In genomic region chr16:84367750-84368320, GRCh38 we compare ENCODE assay signal across 13 cellular contexts. TPM values are rescaled to one million over a fixed set of nuclear protein-coding genes. Genes with fewer than 3 reads are reported as not detected.
A peak's percentile ranks its signal among the peaks of the same experiment; 100 is the strongest.
DNase-seq lines count a peak whose midpoint lies in the region; ATAC-seq and TF ChIP-seq lines count a peak whose summit lies in the region.
"Had no signal": no experiment of that assay in that cellular context is flagged by ENCODE, and none has a peak within 500 bp of the region (broad histone marks: within the 10 kb centered on the region; RNA-seq: fewer than 3 reads in every experiment).

No MANE protein-coding gene starts in this region.

- H3K27ac ChIP-seq in BLaER1 treated with 17β-estradiol and CSF1 and Interleukin-3, amounts not matched to agents 10 nM and 100 nM: no peak overlapping the region
- no peak overlapping the region for H3K27ac ChIP-seq in HUES6 (ENCODE audit: low read depth, low read length)
- H3K27ac ChIP-seq in ectodermal cell (ENCODE audit: insufficient read depth, low read depth, low read length, poor library complexity, severe bottlenecking): no peak overlapping the region
- H3K27ac ChIP-seq in WERI-Rb-1: no peak overlapping the region
- no peak overlapping the region for H3K27ac ChIP-seq in ovary

- no peaks in the 10 kb centered on the region; a peak in 1 of 22 replicates for H4K20me1 ChIP-seq in BLaER1 treated with 17β-estradiol and CSF1 and Interleukin-3, amounts not matched to agents 10 nM and 100 nM

- no peak for ATAC-seq in SK-N-SH treated with all-trans-retinoic acid at 6 μM for 48 hours

- H3K9ac ChIP-seq in BLaER1 treated with 17β-estradiol and CSF1 and Interleukin-3, amounts not matched to agents 10 nM and 100 nM: no peak overlapping the region
- peak overlapping the region; percentile 9 for H3K9ac ChIP-seq in HUES6 (ENCODE audit: low read length)
- H3K9ac ChIP-seq in mucosa of stomach (ENCODE audit: low read length): peak overlapping the region; percentile 81

- peaks cover 12 to 83% (median 47%) of the 10 kb centered on the region in 10 experiments for H3K4me1 ChIP-seq in BLaER1 treated with 17β-estradiol and CSF1 and Interleukin-3, amounts not matched to agents 10 nM and 100 nM
- H3K4me1 ChIP-seq in HUES6 (ENCODE audit: control insufficient read depth, insufficient read depth, low read length): peaks cover 20% of the 10 kb centered on the region
- peaks cover 33% of the 10 kb centered on the region for H3K4me1 ChIP-seq in ectodermal cell (ENCODE audit: control insufficient read depth, insufficient read depth, low read length)
- peaks cover 31% of the 10 kb centered on the region for H3K4me1 ChIP-seq in mucosa of stomach (ENCODE audit: control insufficient read depth, insufficient read depth, low read length)
- H3K4me1 ChIP-seq in ovary (ENCODE audit: insufficient read depth): no peaks in the 10 kb centered on the region

- WGBS in ectodermal cell, 2 experiments: 38 to 39% methylated on average over 27 of the region's 27 CpGs
- 21 to 28% (median 22%) methylated on average over 22 to 27 of the region's 27 CpGs for WGBS in ovary, 3 donors

- intact Hi-C loops in ovary (cut with DNase I): no loop called here

- H3K27me3 ChIP-seq in BLaER1 treated with 17β-estradiol and CSF1 and Interleukin-3, amounts not matched to agents 10 nM and 100 nM: peaks cover 26 to 42% (median 38%) of the 10 kb centered on the region in 11 experiments
- H3K27me3 ChIP-seq in HUES6 (ENCODE audit: control insufficient read depth, insufficient read depth, low read length) (peaks cover 50% of the 10 kb centered on the region), ectodermal cell (ENCODE audit: control insufficient read depth, insufficient read depth, low read length, poor library complexity, severe bottlenecking) (peaks cover 38% of the 10 kb centered on the region), mucosa of stomach (ENCODE audit: control insufficient read depth, insufficient read depth, low read length) (peaks cover 12% of the 10 kb centered on the region), WERI-Rb-1 (ENCODE audit: insufficient read depth, low read depth, severe bottlenecking) (no peaks in the 10 kb centered on the region), ovary (no peaks in the 10 kb centered on the region)

- DNase-seq in WERI-Rb-1 (no peak), NCI-H69 (lab: John Stamatoyannopoulos, UW) (no peak), ovary (no peak)
- DNase-seq: activated B cell treated with CpG ODN at 0.5 μM for 24 hours; stimulated activated naive CD4-positive, alpha-beta T cell had no signal

- no peaks in the 10 kb centered on the region for H3K9me3 ChIP-seq in BLaER1 treated with 17β-estradiol and CSF1 and Interleukin-3, amounts not matched to agents 10 nM and 100 nM (replicated peaks in 1 of 11)
- no peaks in the 10 kb centered on the region for H3K9me3 ChIP-seq in HUES6 (ENCODE audit: control insufficient read depth, insufficient read depth, low read depth, low read length)
- H3K9me3 ChIP-seq in ectodermal cell (ENCODE audit: control insufficient read depth, low read length): no peaks in the 10 kb centered on the region
- no peaks in the 10 kb centered on the region for H3K9me3 ChIP-seq in mucosa of stomach (ENCODE audit: control insufficient read depth, low read length)
- H3K9me3 ChIP-seq in WERI-Rb-1 (ENCODE audit: severe bottlenecking): no peaks in the 10 kb centered on the region
- no peaks in the 10 kb centered on the region for H3K9me3 ChIP-seq in ovary

- no peak for TF ChIP-seq CTCF in WERI-Rb-1 (IDR thresholded peaks at IDR 0.05; ENCODE audit: low read depth, low read length)
- TF ChIP-seq CTCF in ovary (IDR thresholded peaks at IDR 0.05): no peak

- TF ChIP-seq POLR2A in ovary (IDR thresholded peaks at IDR 0.05): no peak

- no peak for TF ChIP-seq EP300 in ovary (IDR thresholded peaks at IDR 0.05)

- no peak overlapping the region for H3K4me3 ChIP-seq in BLaER1 treated with 17β-estradiol and CSF1 and Interleukin-3, amounts not matched to agents 10 nM and 100 nM
- H3K4me3 ChIP-seq in HUES6 (ENCODE audit: low read depth, low read length) (peak overlapping the region; percentile 58), ectodermal cell (ENCODE audit: insufficient read depth, low read depth, low read length) (peak overlapping the region; percentile 38), mucosa of stomach (ENCODE audit: low read length) (peak overlapping the region; percentile 78), WERI-Rb-1 (ENCODE audit: low read depth, low read length) (no peak overlapping the region), ovary (no peak overlapping the region)

- no peaks in the 10 kb centered on the region for H3K36me3 ChIP-seq in BLaER1 treated with 17β-estradiol and CSF1 and Interleukin-3, amounts not matched to agents 10 nM and 100 nM
- H3K36me3 ChIP-seq in HUES6 (ENCODE audit: control insufficient read depth, insufficient read depth, low read length) (no peaks in the 10 kb centered on the region), ectodermal cell (ENCODE audit: control insufficient read depth, insufficient read depth, low read length) (no peaks in the 10 kb centered on the region), mucosa of stomach (ENCODE audit: control insufficient read depth, insufficient read depth, low read length) (no peaks in the 10 kb centered on the region), WERI-Rb-1 (no peaks in the 10 kb centered on the region), ovary (no peaks in the 10 kb centered on the region)

- peak overlapping the region in 7 of 11 experiments; percentile 12 to 51 (median 33); a peak in 8 of 22 replicates for H3K4me2 ChIP-seq in BLaER1 treated with 17β-estradiol and CSF1 and Interleukin-3, amounts not matched to agents 10 nM and 100 nM

TF ChIP-seq in SK-N-SH treated with all-trans-retinoic acid at 6 μM for 48 hours, 23 proteins besides CTCF, POLR2A, EP300 and RAD21 (continues in another document):
- no peak for TF ChIP-seq ZNF70 (CRISPR knock-in tag; IDR thresholded peaks at IDR 0.05)
- no peak for TF ChIP-seq ZNF8 (CRISPR knock-in tag; IDR thresholded peaks at IDR 0.05)
- no peak for TF ChIP-seq TOX (CRISPR knock-in tag; IDR thresholded peaks at IDR 0.05; ENCODE audit: borderline replicate concordance)
- TF ChIP-seq BACH2 (CRISPR knock-in tag; IDR thresholded peaks at IDR 0.05; ENCODE audit: borderline replicate concordance): no peak
- no peak for TF ChIP-seq TSHZ2 (CRISPR knock-in tag; IDR thresholded peaks at IDR 0.05)
- TF ChIP-seq OSR1 (CRISPR knock-in tag; IDR thresholded peaks at IDR 0.05): no peak
- no peak for TF ChIP-seq ARNTL (CRISPR knock-in tag; IDR thresholded peaks at IDR 0.05; ENCODE audit: borderline replicate concordance, low read depth)
- TF ChIP-seq ZC3H10 (CRISPR knock-in tag; IDR thresholded peaks at IDR 0.05): no peak
- no peak for TF ChIP-seq ZNF565 (CRISPR knock-in tag; conservative IDR thresholded peaks at IDR 0.05; ENCODE audit: low read depth)
- TF ChIP-seq GLIS3 (CRISPR knock-in tag; IDR thresholded peaks at IDR 0.05): no peak
- TF ChIP-seq PATZ1 (CRISPR knock-in tag; IDR thresholded peaks at IDR 0.05; ENCODE audit: borderline replicate concordance): no peak

RNA-seq across cellular contexts. Expression of gene ATP2C2, which starts 0.5 kb away (rescaled TPM):
- polyA plus RNA-seq in ectodermal cell (2013, experiment 1 of 4): 2.1 TPM
- polyA plus RNA-seq in ectodermal cell (2013, experiment 2 of 4): 1.3 TPM
- 3.0 TPM for polyA plus RNA-seq in ectodermal cell (2013, experiment 3 of 4)
- polyA plus RNA-seq in ectodermal cell (2013, experiment 4 of 4): 3.5 TPM
- total RNA-seq in ovary: 1 to 10 TPM in 4 of 7 donors, under 1 TPM in 1, not detected in 2; 0.67 to 8.5 (median 1.5) TPM
- under 1 TPM in 1 of 2 donors, not detected in 1; 0.10 TPM for polyA plus RNA-seq in ovary
- total RNA-seq: activated B cell treated with CpG ODN at 0.5 μM for 24 hours; activated T-helper 2 cell treated with anti-CD3 and anti-CD28 coated beads, Interferon-gamma antibody, Interleukin-2, Interleukin-4, amounts not matched to agents 10 μg/mL and 5 μg/mL and 100 μg/mL, durations not matched to agents 14 hours and 24 hours and 36 hours; chondrocyte; fibroblast of villous mesenchyme had no signal

Comparison
In these comparisons a context has a peak if more than half of its experiments do, and no peak if none do; other contexts are left out.
1. H3K4me3 ChIP-seq: peak in HUES6 (single experiment), ectodermal cell (single experiment) and mucosa of stomach (single experiment); none in BLaER1 treated with 17β-estradiol and CSF1 and Interleukin-3, amounts not matched to agents 10 nM and 100 nM (0 of 10), WERI-Rb-1 (single experiment) and ovary (single experiment).
2. H3K9ac ChIP-seq: peak in HUES6 (single experiment) and mucosa of stomach (single experiment); none in BLaER1 treated with 17β-estradiol and CSF1 and Interleukin-3, amounts not matched to agents 10 nM and 100 nM (0 of 11).